In genomic region chr5:76998251-76998650, GRCh38 we compare ENCODE assay signal across 6 cellular contexts. TPM values are rescaled to one million over a fixed set of nuclear protein-coding genes. Genes with fewer than 3 reads are reported as not detected.
"Had no signal": no experiment of that assay in that cellular context is flagged by ENCODE, and none has a peak within 500 bp of the region (broad histone marks: within the 10 kb centered on the region; RNA-seq: fewer than 3 reads in every experiment).

No MANE protein-coding gene starts in this region.

RNA-seq across cellular contexts. Expression of gene CRHBP, which starts 45.4 kb away (rescaled TPM):
- total RNA-seq: activated B cell treated with CpG ODN at 0.5 μM for 24 hours; activated CD4-positive, alpha-beta memory T cell treated with anti-CD3 and anti-CD28 coated beads for 36 hours; activated CD8-positive, alpha-beta memory T cell treated with anti-CD3 and anti-CD28 coated beads for 36 hours; activated CD8-positive, alpha-beta T cell treated with anti-CD3 and anti-CD28 coated beads for 36 hours; T-helper 2 cell treated with Interferon-gamma antibody and Interleukin-4, amounts not matched to agents 100 ng/mL and 5 ng/mL, for 36 hours; WTC11 had no signal
